In genomic region chr2:234245945-234246344, GRCh38 we compare ENCODE assay signal across 14 cellular contexts.
DNase-seq lines count a peak whose midpoint lies in the region; ATAC-seq and TF ChIP-seq lines count a peak whose summit lies in the region.
"Had no signal": no experiment of that assay in that cellular context is flagged by ENCODE, and none has a peak within 500 bp of the region (broad histone marks: within the 10 kb centered on the region; RNA-seq: fewer than 3 reads in every experiment).

No MANE protein-coding gene starts in this region.

- no peaks in the 10 kb centered on the region for H3K9me3 ChIP-seq in CD8-positive, alpha-beta T cell (ENCODE audit: low read length)
- H3K9me3 ChIP-seq: ascending aorta, esophagus muscularis mucosa, uterus had no signal

- H3K27ac Mint-ChIP-seq in activated naive CD8-positive, alpha-beta T cell treated with anti-CD3 and anti-CD28 coated beads for 36 hours = no peak overlapping the region
- H3K27ac Mint-ChIP-seq in CD8-positive, alpha-beta T cell = no peak overlapping the region

- no peaks in the 10 kb centered on the region for H3K27me3 ChIP-seq in BJ (ENCODE audit: control insufficient read depth, insufficient read depth, low read length)
- H3K27me3 ChIP-seq in CD8-positive, alpha-beta T cell (ENCODE audit: insufficient read depth, low read length) = no peaks in the 10 kb centered on the region
- H3K27me3 ChIP-seq: ascending aorta, uterus had no signal

- no peak overlapping the region for H3K4me3 Mint-ChIP-seq in activated naive CD8-positive, alpha-beta T cell treated with anti-CD3 and anti-CD28 coated beads for 36 hours
- H3K4me3 Mint-ChIP-seq in CD8-positive, alpha-beta T cell = no peak overlapping the region
- H3K4me3 Mint-ChIP-seq: CD8-positive, alpha-beta memory T cell had no signal

- no peak for TF ChIP-seq CTCF in BJ (IDR thresholded peaks at IDR 0.05; ENCODE audit: insufficient read depth, low read depth, low read length)
- TF ChIP-seq CTCF in CD8-positive, alpha-beta T cell (IDR thresholded peaks at IDR 0.05) = no peak

- CTCF ChIA-PET in BJ (lab: Yijun Ruan, JAX) = no interaction called here
- CTCF ChIA-PET in CD8-positive, alpha-beta T cell (lab: Charles Lee) = interaction anchor here (0.6 kb wide), 1 partner anchor 39 kb away, joined by 3 read pairs; no protein-coding TSS in a partner anchor

- H3K9me3 Mint-ChIP-seq in activated naive CD8-positive, alpha-beta T cell treated with anti-CD3 and anti-CD28 coated beads for 36 hours = no peaks in the 10 kb centered on the region
- H3K9me3 Mint-ChIP-seq in CD8-positive, alpha-beta T cell = no peaks in the 10 kb centered on the region
- H3K9me3 Mint-ChIP-seq: CD8-positive, alpha-beta memory T cell had no signal

- POLR2A ChIA-PET in BJ (lab: Charles Lee) = no interaction called here
- POLR2A ChIA-PET in CD8-positive, alpha-beta T cell (lab: Charles Lee) = no interaction called here

- H3K27me3 Mint-ChIP-seq in activated naive CD8-positive, alpha-beta T cell treated with anti-CD3 and anti-CD28 coated beads for 36 hours = no peaks in the 10 kb centered on the region
- no peaks in the 10 kb centered on the region for H3K27me3 Mint-ChIP-seq in CD8-positive, alpha-beta T cell (ENCODE audit: low read depth)
- H3K27me3 Mint-ChIP-seq: CD8-positive, alpha-beta memory T cell had no signal

- intact Hi-C loops in CD8-positive, alpha-beta T cell (cut with DNase I, micrococcal nuclease) = no loop called here

- H3K27ac ChIP-seq in CD8-positive, alpha-beta T cell (ENCODE audit: low read depth, low read length) = no peak overlapping the region
- H3K27ac ChIP-seq: ascending aorta, esophagus muscularis mucosa, uterus had no signal

- peaks cover 13% of the 10 kb centered on the region for H3K4me1 Mint-ChIP-seq in activated naive CD8-positive, alpha-beta T cell treated with anti-CD3 and anti-CD28 coated beads for 36 hours
- H3K4me1 Mint-ChIP-seq in CD8-positive, alpha-beta T cell (ENCODE audit: low read depth) = peaks cover 9% of the 10 kb centered on the region

- DNase-seq in BJ (ENCODE audit: low read depth) = peak; percentile 45
- DNase-seq in NCI-H226 = peak; percentile 72
- peak; percentile 92 for DNase-seq in dermis blood vessel endothelial cell
- DNase-seq in myocyte (ENCODE audit: low read depth) = peak; percentile 60
- DNase-seq in activated naive CD8-positive, alpha-beta T cell treated with anti-CD3 and anti-CD28 coated beads for 36 hours = no peak
- no peak for DNase-seq in activated CD4-positive, alpha-beta T cell treated with anti-CD3 and anti-CD28 coated beads for 4 hours
- DNase-seq in CD8-positive, alpha-beta T cell = no peak
- no peak for DNase-seq in midbrain (lab: John Stamatoyannopoulos, UW)
- DNase-seq: CD8-positive, alpha-beta memory T cell; Kasumi-1; uterus had no signal

- no peaks in the 10 kb centered on the region for H3K36me3 Mint-ChIP-seq in activated naive CD8-positive, alpha-beta T cell treated with anti-CD3 and anti-CD28 coated beads for 36 hours
- no peaks in the 10 kb centered on the region for H3K36me3 Mint-ChIP-seq in CD8-positive, alpha-beta T cell
- H3K36me3 Mint-ChIP-seq: CD8-positive, alpha-beta memory T cell had no signal

- no peaks in the 10 kb centered on the region for H3K4me1 ChIP-seq in CD8-positive, alpha-beta T cell (ENCODE audit: insufficient read depth, low read length)
- H3K4me1 ChIP-seq: ascending aorta, esophagus muscularis mucosa, uterus had no signal

- no peak overlapping the region for H3K4me3 ChIP-seq in BJ (ENCODE audit: low read depth, low read length)
- H3K4me3 ChIP-seq in CD8-positive, alpha-beta T cell (ENCODE audit: low read depth, low read length) = no peak overlapping the region
- H3K4me3 ChIP-seq: ascending aorta, esophagus muscularis mucosa, GM12878, uterus had no signal

- no peak for ATAC-seq in CD8-positive, alpha-beta T cell
- ATAC-seq: GM12878 had no signal

- no peaks in the 10 kb centered on the region for H3K36me3 ChIP-seq in BJ (ENCODE audit: control insufficient read depth, insufficient read depth, low read length)
- H3K36me3 ChIP-seq in CD8-positive, alpha-beta T cell (ENCODE audit: insufficient read depth, low read length) = no peaks in the 10 kb centered on the region
- H3K36me3 ChIP-seq: ascending aorta, esophagus muscularis mucosa, uterus had no signal

Comparison
In these comparisons a context has a peak if more than half of its experiments do, and no peak if none do; other contexts are left out.
1. DNase-seq: peak in BJ (single experiment), NCI-H226 (single experiment), dermis blood vessel endothelial cell (single experiment) and myocyte (single experiment); none in activated naive CD8-positive, alpha-beta T cell treated with anti-CD3 and anti-CD28 coated beads for 36 hours (single experiment), activated CD4-positive, alpha-beta T cell treated with anti-CD3 and anti-CD28 coated beads for 4 hours (0 of 2), CD8-positive, alpha-beta T cell (0 of 7) and midbrain (single experiment).